1 cellular context compared by ENCODE assay signal in the genomic region with DNA sequence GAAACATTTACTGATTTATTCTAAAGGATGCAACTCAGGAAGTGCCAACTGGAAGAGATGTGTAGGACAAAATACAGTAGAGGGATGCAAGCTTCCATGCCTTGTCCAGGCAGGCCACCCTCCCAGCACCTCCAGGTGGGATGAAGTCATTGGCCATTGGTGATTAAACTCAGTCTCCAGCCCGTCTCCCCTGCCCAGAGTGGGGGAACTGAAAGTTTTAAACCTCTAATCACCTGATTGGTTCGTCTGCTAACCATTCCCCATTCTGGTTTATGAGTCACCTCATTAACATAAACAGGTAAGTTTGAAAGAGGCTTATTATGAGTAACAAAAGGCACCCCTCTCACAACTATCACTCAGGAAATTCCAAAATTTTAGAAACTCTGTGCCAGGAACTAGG.
TF ChIP-seq lines count a peak whose summit lies in the region.

No MANE protein-coding gene starts in this region.

TF ChIP-seq in GM12878, 131 proteins besides CTCF, POLR2A, EP300 and RAD21 (continued from another document and continues in another):
- no peak for TF ChIP-seq IKZF1 (conservative IDR thresholded peaks at IDR 0.05)
- no peak for TF ChIP-seq CREB1 (IDR thresholded peaks at IDR 0.05; ENCODE audit: low read depth)
- no peak for TF ChIP-seq SMAD1 (IDR thresholded peaks at IDR 0.05; ENCODE audit: low read depth, partially characterized antibody)
- TF ChIP-seq, protein P1, sequence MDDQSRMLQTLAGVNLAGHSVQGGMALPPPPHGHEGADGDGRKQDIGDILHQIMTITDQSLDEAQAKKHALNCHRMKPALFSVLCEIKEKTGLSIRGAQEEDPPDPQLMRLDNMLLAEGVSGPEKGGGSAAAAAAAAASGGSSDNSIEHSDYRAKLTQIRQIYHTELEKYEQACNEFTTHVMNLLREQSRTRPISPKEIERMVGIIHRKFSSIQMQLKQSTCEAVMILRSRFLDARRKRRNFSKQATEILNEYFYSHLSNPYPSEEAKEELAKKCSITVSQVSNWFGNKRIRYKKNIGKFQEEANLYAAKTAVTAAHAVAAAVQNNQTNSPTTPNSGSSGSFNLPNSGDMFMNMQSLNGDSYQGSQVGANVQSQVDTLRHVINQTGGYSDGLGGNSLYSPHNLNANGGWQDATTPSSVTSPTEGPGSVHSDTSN (IDR thresholded peaks at IDR 0.05; ENCODE audit: insufficient replicate concordance, low read depth, low read length), result no peak
- no peak for TF ChIP-seq SMC3 (IDR thresholded peaks at IDR 0.05; ENCODE audit: borderline replicate concordance, low read length)
- TF ChIP-seq FOS (IDR thresholded peaks at IDR 0.05; ENCODE audit: borderline replicate concordance, extremely low read depth, insufficient read length), result no peak
- TF ChIP-seq MLLT1 (IDR thresholded peaks at IDR 0.05), result no peak
- no peak for TF ChIP-seq LARP7 (IDR thresholded peaks at IDR 0.05)
- no peak for TF ChIP-seq BHLHE40 (IDR thresholded peaks at IDR 0.05; ENCODE audit: borderline replicate concordance in 1 of 2, low read depth in 2 of 2, low read length in 1 of 2)
- 0 out of 4 replicates have a peak, but pooled peaks of 1 of the 2 experiments have one; percentile 37 for TF ChIP-seq CEBPB (IDR thresholded peaks at IDR 0.05; ENCODE audit: borderline replicate concordance in 1 of 2, low read depth in 2 of 2, low read length in 2 of 2)
- TF ChIP-seq CUX1 (IDR thresholded peaks at IDR 0.05; ENCODE audit: insufficient replicate concordance, low read depth, low read length), result no peak
- no peak for TF ChIP-seq SP1 (IDR thresholded peaks at IDR 0.05; ENCODE audit: low read depth, low read length)
- TF ChIP-seq, protein P2, sequence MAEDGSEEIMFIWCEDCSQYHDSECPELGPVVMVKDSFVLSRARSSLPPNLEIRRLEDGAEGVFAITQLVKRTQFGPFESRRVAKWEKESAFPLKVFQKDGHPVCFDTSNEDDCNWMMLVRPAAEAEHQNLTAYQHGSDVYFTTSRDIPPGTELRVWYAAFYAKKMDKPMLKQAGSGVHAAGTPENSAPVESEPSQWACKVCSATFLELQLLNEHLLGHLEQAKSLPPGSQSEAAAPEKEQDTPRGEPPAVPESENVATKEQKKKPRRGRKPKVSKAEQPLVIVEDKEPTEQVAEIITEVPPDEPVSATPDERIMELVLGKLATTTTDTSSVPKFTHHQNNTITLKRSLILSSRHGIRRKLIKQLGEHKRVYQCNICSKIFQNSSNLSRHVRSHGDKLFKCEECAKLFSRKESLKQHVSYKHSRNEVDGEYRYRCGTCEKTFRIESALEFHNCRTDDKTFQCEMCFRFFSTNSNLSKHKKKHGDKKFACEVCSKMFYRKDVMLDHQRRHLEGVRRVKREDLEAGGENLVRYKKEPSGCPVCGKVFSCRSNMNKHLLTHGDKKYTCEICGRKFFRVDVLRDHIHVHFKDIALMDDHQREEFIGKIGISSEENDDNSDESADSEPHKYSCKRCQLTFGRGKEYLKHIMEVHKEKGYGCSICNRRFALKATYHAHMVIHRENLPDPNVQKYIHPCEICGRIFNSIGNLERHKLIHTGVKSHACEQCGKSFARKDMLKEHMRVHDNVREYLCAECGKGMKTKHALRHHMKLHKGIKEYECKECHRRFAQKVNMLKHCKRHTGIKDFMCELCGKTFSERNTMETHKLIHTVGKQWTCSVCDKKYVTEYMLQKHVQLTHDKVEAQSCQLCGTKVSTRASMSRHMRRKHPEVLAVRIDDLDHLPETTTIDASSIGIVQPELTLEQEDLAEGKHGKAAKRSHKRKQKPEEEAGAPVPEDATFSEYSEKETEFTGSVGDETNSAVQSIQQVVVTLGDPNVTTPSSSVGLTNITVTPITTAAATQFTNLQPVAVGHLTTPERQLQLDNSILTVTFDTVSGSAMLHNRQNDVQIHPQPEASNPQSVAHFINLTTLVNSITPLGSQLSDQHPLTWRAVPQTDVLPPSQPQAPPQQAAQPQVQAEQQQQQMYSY (CRISPR knock-in tag; IDR thresholded peaks at IDR 0.05), result no peak
- TF ChIP-seq, protein P3, sequence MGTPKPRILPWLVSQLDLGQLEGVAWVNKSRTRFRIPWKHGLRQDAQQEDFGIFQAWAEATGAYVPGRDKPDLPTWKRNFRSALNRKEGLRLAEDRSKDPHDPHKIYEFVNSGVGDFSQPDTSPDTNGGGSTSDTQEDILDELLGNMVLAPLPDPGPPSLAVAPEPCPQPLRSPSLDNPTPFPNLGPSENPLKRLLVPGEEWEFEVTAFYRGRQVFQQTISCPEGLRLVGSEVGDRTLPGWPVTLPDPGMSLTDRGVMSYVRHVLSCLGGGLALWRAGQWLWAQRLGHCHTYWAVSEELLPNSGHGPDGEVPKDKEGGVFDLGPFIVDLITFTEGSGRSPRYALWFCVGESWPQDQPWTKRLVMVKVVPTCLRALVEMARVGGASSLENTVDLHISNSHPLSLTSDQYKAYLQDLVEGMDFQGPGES (IDR thresholded peaks at IDR 0.05), result no peak
- TF ChIP-seq HDGF (IDR thresholded peaks at IDR 0.05), result no peak
- no peak for TF ChIP-seq CBX5 (IDR thresholded peaks at IDR 0.05; ENCODE audit: low read depth)
- no peak for TF ChIP-seq E2F8 (IDR thresholded peaks at IDR 0.05; ENCODE audit: low read depth, partially characterized antibody)
- no peak for TF ChIP-seq ZBTB11 (CRISPR knock-in tag; IDR thresholded peaks at IDR 0.05)
- TF ChIP-seq HCFC1 (IDR thresholded peaks at IDR 0.05; ENCODE audit: low read length), result no peak
- no peak for TF ChIP-seq SUPT20H (IDR thresholded peaks at IDR 0.05; ENCODE audit: borderline replicate concordance, control insufficient read depth, low read depth, low read length)
- no peak for TF ChIP-seq ZNF24 (IDR thresholded peaks at IDR 0.05)
- no peak; the same call in 1 of the 2 replicates for TF ChIP-seq PAX5 (IDR thresholded peaks at IDR 0.05; ENCODE audit: borderline replicate concordance, low read depth, low read length)
- TF ChIP-seq, protein P4, sequence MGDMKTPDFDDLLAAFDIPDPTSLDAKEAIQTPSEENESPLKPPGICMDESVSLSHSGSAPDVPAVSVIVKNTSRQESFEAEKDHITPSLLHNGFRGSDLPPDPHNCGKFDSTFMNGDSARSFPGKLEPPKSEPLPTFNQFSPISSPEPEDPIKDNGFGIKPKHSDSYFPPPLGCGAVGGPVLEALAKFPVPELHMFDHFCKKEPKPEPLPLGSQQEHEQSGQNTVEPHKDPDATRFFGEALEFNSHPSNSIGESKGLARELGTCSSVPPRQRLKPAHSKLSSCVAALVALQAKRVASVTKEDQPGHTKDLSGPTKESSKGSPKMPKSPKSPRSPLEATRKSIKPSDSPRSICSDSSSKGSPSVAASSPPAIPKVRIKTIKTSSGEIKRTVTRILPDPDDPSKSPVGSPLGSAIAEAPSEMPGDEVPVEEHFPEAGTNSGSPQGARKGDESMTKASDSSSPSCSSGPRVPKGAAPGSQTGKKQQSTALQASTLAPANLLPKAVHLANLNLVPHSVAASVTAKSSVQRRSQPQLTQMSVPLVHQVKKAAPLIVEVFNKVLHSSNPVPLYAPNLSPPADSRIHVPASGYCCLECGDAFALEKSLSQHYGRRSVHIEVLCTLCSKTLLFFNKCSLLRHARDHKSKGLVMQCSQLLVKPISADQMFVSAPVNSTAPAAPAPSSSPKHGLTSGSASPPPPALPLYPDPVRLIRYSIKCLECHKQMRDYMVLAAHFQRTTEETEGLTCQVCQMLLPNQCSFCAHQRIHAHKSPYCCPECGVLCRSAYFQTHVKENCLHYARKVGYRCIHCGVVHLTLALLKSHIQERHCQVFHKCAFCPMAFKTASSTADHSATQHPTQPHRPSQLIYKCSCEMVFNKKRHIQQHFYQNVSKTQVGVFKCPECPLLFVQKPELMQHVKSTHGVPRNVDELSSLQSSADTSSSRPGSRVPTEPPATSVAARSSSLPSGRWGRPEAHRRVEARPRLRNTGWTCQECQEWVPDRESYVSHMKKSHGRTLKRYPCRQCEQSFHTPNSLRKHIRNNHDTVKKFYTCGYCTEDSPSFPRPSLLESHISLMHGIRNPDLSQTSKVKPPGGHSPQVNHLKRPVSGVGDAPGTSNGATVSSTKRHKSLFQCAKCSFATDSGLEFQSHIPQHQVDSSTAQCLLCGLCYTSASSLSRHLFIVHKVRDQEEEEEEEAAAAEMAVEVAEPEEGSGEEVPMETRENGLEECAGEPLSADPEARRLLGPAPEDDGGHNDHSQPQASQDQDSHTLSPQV (IDR thresholded peaks at IDR 0.05), result no peak
